Comparison of ENCODE assay signal across 15 cellular contexts in genomic region chr10:71754562-71754961, GRCh38. TPM values are rescaled to one million over a fixed set of nuclear protein-coding genes. Genes with fewer than 3 reads are reported as not detected.
DNase-seq lines count a peak whose midpoint lies in the region; ATAC-seq and TF ChIP-seq lines count a peak whose summit lies in the region.
"Had no signal": no experiment of that assay in that cellular context is flagged by ENCODE, and none has a peak within 500 bp of the region (broad histone marks: within the 10 kb centered on the region; RNA-seq: fewer than 3 reads in every experiment).

No MANE protein-coding gene starts in this region.

- no peaks in the 10 kb centered on the region for H3K27me3 ChIP-seq in thyroid gland

- WGBS in thyroid gland, 2 donors: 81 to 84% methylated on average over 3 of the region's 3 CpGs

- H3K27ac ChIP-seq in OCI-LY7 (ENCODE audit: low read depth, low read length, poor library complexity, severe bottlenecking): no peak overlapping the region
- no peak overlapping the region for H3K27ac ChIP-seq in thyroid gland
- H3K27ac ChIP-seq: VCaP had no signal

- peaks cover 66% of the 10 kb centered on the region for H3K4me1 ChIP-seq in OCI-LY7 (ENCODE audit: insufficient read depth, low read length, poor library complexity, severe bottlenecking)
- peaks cover 13 to 22% of the 10 kb centered on the region in 2 donors for H3K4me1 ChIP-seq in thyroid gland

- peaks cover 67% of the 10 kb centered on the region for H3K36me3 Mint-ChIP-seq in T-helper 2 cell treated with Interferon-gamma antibody and Interleukin-4, amounts not matched to agents 5 μg/mL and 100 μg/mL, for 36 hours (ENCODE audit: low read depth)
- peaks cover 87% of the 10 kb centered on the region for H3K36me3 Mint-ChIP-seq in effector memory CD8-positive, alpha-beta T cell (ENCODE audit: insufficient read depth)
- H3K36me3 Mint-ChIP-seq in stimulated activated memory B cell treated with anti-CD40 and anti-IgM and Interleukin-4, amounts not matched to agents 10 μg/mL and 1 μg/mL and 100 μg/mL, for 72 hours: peaks cover 12% of the 10 kb centered on the region

- TF ChIP-seq POLR2A in thyroid gland (IDR thresholded peaks at IDR 0.05): no peak

- no peaks in the 10 kb centered on the region for H3K9me2 ChIP-seq in OCI-LY7 (ENCODE audit: insufficient read depth, low read length)

- H3K4me1 Mint-ChIP-seq in T-helper 2 cell treated with Interferon-gamma antibody and Interleukin-4, amounts not matched to agents 5 μg/mL and 100 μg/mL, for 36 hours (ENCODE audit: low read depth): peaks cover 72% of the 10 kb centered on the region
- peaks cover 57 to 69% of the 10 kb centered on the region in 2 donors for H3K4me1 Mint-ChIP-seq in effector memory CD8-positive, alpha-beta T cell (ENCODE audit: low read depth in 2 of 2)
- H3K4me1 Mint-ChIP-seq in stimulated activated memory B cell treated with anti-CD40 and anti-IgM and Interleukin-4, amounts not matched to agents 10 μg/mL and 1 μg/mL and 100 μg/mL, for 72 hours: peaks cover 70% of the 10 kb centered on the region

- no peaks in the 10 kb centered on the region for H3K27me3 Mint-ChIP-seq in T-helper 2 cell treated with Interferon-gamma antibody and Interleukin-4, amounts not matched to agents 5 μg/mL and 100 μg/mL, for 36 hours (ENCODE audit: low read depth)
- no peaks in the 10 kb centered on the region for H3K27me3 Mint-ChIP-seq in effector memory CD8-positive, alpha-beta T cell
- no peaks in the 10 kb centered on the region for H3K27me3 Mint-ChIP-seq in stimulated activated memory B cell treated with anti-CD40 and anti-IgM and Interleukin-4, amounts not matched to agents 10 μg/mL and 1 μg/mL and 100 μg/mL, for 72 hours

- H3K36me3 ChIP-seq in OCI-LY7 (ENCODE audit: insufficient read depth, low read length) (no peaks in the 10 kb centered on the region), thyroid gland (peaks cover 0 to 14% of the 10 kb centered on the region in 2 donors)

- no TSS peak for BruUV-seq in OCI-LY7 (replicated peaks; lab: Mats Ljungman, UMichigan)

- POLR2A ChIA-PET in OCI-LY7 (lab: Charles Lee): no interaction called here

- H3K4me2 ChIP-seq in OCI-LY7 (ENCODE audit: low read length): 0 out of 2 replicates have a peak overlapping the region, but pooled peaks have one; percentile 50

- H2AFZ ChIP-seq in OCI-LY7 (ENCODE audit: low read length): no peak overlapping the region

- no peak for DNase-seq in T-helper 2 cell treated with Interferon-gamma antibody and Interleukin-4, amounts not matched to agents 5 μg/mL and 100 μg/mL, for 36 hours (ENCODE audit: low spot score)
- DNase-seq in T-helper 2 cell: no peak
- DNase-seq in OCI-LY7 (ENCODE audit: low spot score): no peak
- no peak for DNase-seq in effector memory CD8-positive, alpha-beta T cell
- no peak for DNase-seq in anterior cingulate cortex (lab: John Stamatoyannopoulos, UW)
- no peak for DNase-seq in thyroid gland
- DNase-seq: 8988T, cerebellar nuclear complex, DMS79 treated with DMSO at 0.1 percent for 48 hours, KG1 had no signal

- H3K9me3 ChIP-seq in OCI-LY7 (ENCODE audit: low read length): no peaks in the 10 kb centered on the region
- H3K9me3 ChIP-seq in thyroid gland: no peaks in the 10 kb centered on the region

- no peaks in the 10 kb centered on the region for H4K20me1 ChIP-seq in OCI-LY7 (ENCODE audit: insufficient read depth, low read length)

- H3K4me3 ChIP-seq in OCI-LY7 (ENCODE audit: low read depth, low read length, poor library complexity, severe bottlenecking): no peak overlapping the region
- H3K4me3 ChIP-seq in thyroid gland (replicated peaks in 1 of 3): no peak overlapping the region

- no peaks in the 10 kb centered on the region for H3K9me3 Mint-ChIP-seq in T-helper 2 cell treated with Interferon-gamma antibody and Interleukin-4, amounts not matched to agents 5 μg/mL and 100 μg/mL, for 36 hours
- H3K9me3 Mint-ChIP-seq in effector memory CD8-positive, alpha-beta T cell: no peaks in the 10 kb centered on the region
- H3K9me3 Mint-ChIP-seq in stimulated activated memory B cell treated with anti-CD40 and anti-IgM and Interleukin-4, amounts not matched to agents 10 μg/mL and 1 μg/mL and 100 μg/mL, for 72 hours: no peaks in the 10 kb centered on the region
- H3K9me3 Mint-ChIP-seq: neural crest cell had no signal

- H3K79me2 ChIP-seq in OCI-LY7 (ENCODE audit: insufficient read depth, low read depth, low read length): no peaks in the 10 kb centered on the region

- H3K27ac Mint-ChIP-seq in T-helper 2 cell treated with Interferon-gamma antibody and Interleukin-4, amounts not matched to agents 5 μg/mL and 100 μg/mL, for 36 hours: peak overlapping the region; percentile 52
- peak overlapping the region; percentile 49 to 81 for H3K27ac Mint-ChIP-seq in effector memory CD8-positive, alpha-beta T cell
- peak overlapping the region; percentile 84 for H3K27ac Mint-ChIP-seq in stimulated activated memory B cell treated with anti-CD40 and anti-IgM and Interleukin-4, amounts not matched to agents 10 μg/mL and 1 μg/mL and 100 μg/mL, for 72 hours

- H3K4me3 Mint-ChIP-seq in T-helper 2 cell treated with Interferon-gamma antibody and Interleukin-4, amounts not matched to agents 5 μg/mL and 100 μg/mL, for 36 hours: no peak overlapping the region
- no peak overlapping the region for H3K4me3 Mint-ChIP-seq in effector memory CD8-positive, alpha-beta T cell
- no peak overlapping the region for H3K4me3 Mint-ChIP-seq in stimulated activated memory B cell treated with anti-CD40 and anti-IgM and Interleukin-4, amounts not matched to agents 10 μg/mL and 1 μg/mL and 100 μg/mL, for 72 hours
- H3K4me3 Mint-ChIP-seq: neural crest cell had no signal

- intact Hi-C loops in OCI-LY7 (cut with micrococcal nuclease; ENCODE audit: unreplicated experiment) (no loop called here), thyroid gland (cut with DNase I) (no loop called here)

- TF ChIP-seq CTCF in OCI-LY7 (conservative IDR thresholded peaks at IDR 0.05; ENCODE audit: low read length) (no peak), thyroid gland (IDR thresholded peaks at IDR 0.05) (no peak)

- ATAC-seq in effector memory CD8-positive, alpha-beta T cell (replicated peaks): no peak
- no peak for ATAC-seq in stimulated activated memory B cell treated with anti-CD40 and anti-IgM and Interleukin-4, amounts not matched to agents 10 μg/mL and 1 μg/mL and 100 μg/mL, for 72 hours
- ATAC-seq in GM19467 (IDR thresholded peaks at IDR 0.05; ENCODE audit: unreplicated experiment): no peak
- ATAC-seq: HCT116 had no signal

- CTCF ChIA-PET in OCI-LY7 (lab: Charles Lee; ENCODE audit: unreplicated experiment): interaction anchor here (0.6 kb wide), 1 partner anchor 52 kb away, joined by 3 read pairs; no protein-coding TSS in a partner anchor

RNA-seq across cellular contexts. Expression of gene VSIR, which starts 18.8 kb away (rescaled TPM):
- 2.1 and 2.2 TPM in 2 replicates for total RNA-seq in OCI-LY7 (2014; rRNA removed; shearing (Covaris generic))
- total RNA-seq in OCI-LY7 (2022): 4.9 and 9.0 TPM in 2 replicates
- total RNA-seq in thyroid gland: 10 to 100 TPM; 20.0 to 27.2 (median 21.3) TPM
- total RNA-seq: neural crest cell had no signal

RNA-seq across cellular contexts. Expression of gene C10orf105, which starts 35.0 kb away (rescaled TPM):
- 0.09 TPM in 1 of 2 replicates, not detected in the other for total RNA-seq in OCI-LY7 (2014; rRNA removed; shearing (Covaris generic))
- total RNA-seq in OCI-LY7 (2022) (0.09 and 0.15 TPM in 2 replicates), thyroid gland (not detected)
